1 cellular context compared by ENCODE assay signal in the genomic region with DNA sequence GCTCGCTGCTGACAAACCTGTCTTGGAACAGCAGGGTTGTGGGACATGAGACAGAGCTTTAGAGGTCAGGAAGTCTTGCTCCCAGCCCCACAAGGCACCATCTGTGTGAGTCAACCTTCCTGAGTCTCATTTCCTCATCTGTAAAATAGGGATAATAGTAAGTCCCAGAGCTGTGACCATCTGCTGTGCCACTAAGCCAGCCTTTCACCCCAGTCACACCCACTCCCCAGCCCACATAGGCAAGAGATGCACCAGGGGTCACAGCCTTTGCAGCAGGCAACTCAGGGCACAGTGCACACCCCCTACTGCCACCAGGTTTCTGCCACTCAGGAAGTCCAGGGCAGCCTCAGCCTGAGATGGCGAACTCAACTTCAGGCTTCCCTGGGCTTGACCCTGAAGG.
TF ChIP-seq lines count a peak whose summit lies in the region.

No MANE protein-coding gene starts in this region.

TF ChIP-seq in HCT116, 20 proteins besides CTCF, POLR2A, EP300 and RAD21 (continued from another document):
- TF ChIP-seq, protein P1, sequence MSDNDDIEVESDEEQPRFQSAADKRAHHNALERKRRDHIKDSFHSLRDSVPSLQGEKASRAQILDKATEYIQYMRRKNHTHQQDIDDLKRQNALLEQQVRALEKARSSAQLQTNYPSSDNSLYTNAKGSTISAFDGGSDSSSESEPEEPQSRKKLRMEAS (IDR thresholded peaks at IDR 0.05): no peak
- TF ChIP-seq ZNF274 (IDR thresholded peaks at IDR 0.05; ENCODE audit: low read depth, low read length) (no peak), TCF7L2 (IDR thresholded peaks at IDR 0.05; ENCODE audit: borderline replicate concordance, extremely low read depth, insufficient read depth, insufficient read length) (no peak), CBX3 (IDR thresholded peaks at IDR 0.05; ENCODE audit: low read depth) (no peak), FOSL1 (IDR thresholded peaks at IDR 0.05; ENCODE audit: low read depth) (no peak), CEBPB (IDR thresholded peaks at IDR 0.05; ENCODE audit: low read depth) (no peak), SIN3A (IDR thresholded peaks at IDR 0.05; ENCODE audit: low read depth) (no peak)
